12 cellular contexts compared by ENCODE assay signal in the genomic region with DNA sequence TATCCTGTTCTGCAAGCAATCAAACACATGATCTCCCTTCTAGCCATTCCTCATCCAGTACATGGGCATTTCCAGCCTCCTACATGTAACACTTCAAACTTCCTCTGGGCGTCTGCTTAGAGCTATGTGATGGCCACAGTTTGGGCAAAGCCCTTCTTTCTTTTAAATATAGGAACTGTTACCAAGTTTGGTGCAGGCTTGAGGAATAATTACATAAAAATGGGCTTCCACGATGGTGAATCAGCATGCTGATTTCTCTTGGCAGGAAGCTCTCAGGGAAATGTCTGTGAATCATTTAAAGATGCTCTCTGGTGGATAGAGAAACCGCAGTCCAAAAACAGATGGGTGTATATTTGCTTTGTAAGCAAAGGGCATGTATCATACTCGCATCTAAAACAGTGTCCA.
DNase-seq lines count a peak whose midpoint lies in the region; ATAC-seq and TF ChIP-seq lines count a peak whose summit lies in the region.
"Had no signal": no experiment of that assay in that cellular context is flagged by ENCODE, and none has a peak within 500 bp of the region (broad histone marks: within the 10 kb centered on the region; RNA-seq: fewer than 3 reads in every experiment).

No MANE protein-coding gene starts in this region.

- H3K9ac ChIP-seq in mesenchymal stem cell (ENCODE audit: low read length) = peak overlapping the region; percentile 42

- no peak overlapping the region for H3K4ac ChIP-seq in mesenchymal stem cell (ENCODE audit: low read depth in 1 of 2, low read length in 2 of 2)

- H3K27me3 ChIP-seq in BJ (ENCODE audit: control insufficient read depth, insufficient read depth, low read length) (no peaks in the 10 kb centered on the region), mesenchymal stem cell (ENCODE audit: control insufficient read depth in 1 of 2, insufficient read depth in 1 of 2, low read length in 2 of 2) (no peaks in the 10 kb centered on the region), heart right ventricle (peaks cover 0 to 26% (median 0%) of the 10 kb centered on the region in 7 donors), esophagus squamous epithelium (no peaks in the 10 kb centered on the region)
- H3K27me3 ChIP-seq: ascending aorta, hepatocyte had no signal

- POLR2A ChIA-PET in BJ (lab: Charles Lee) = interaction anchor here (0.6 kb wide), 1 partner anchor 99 kb away, joined by 3 read pairs; no protein-coding TSS in a partner anchor

- no peak for ATAC-seq in heart right ventricle

- H3K4me1 ChIP-seq in mesenchymal stem cell (ENCODE audit: control insufficient read depth, insufficient read depth, low read depth, low read length) (no peaks in the 10 kb centered on the region), heart right ventricle (peaks cover 0 to 4% (median 0%) of the 10 kb centered on the region in 9 donors), esophagus squamous epithelium (peaks cover 0 to 10% (median 3%) of the 10 kb centered on the region in 3 donors)
- H3K4me1 ChIP-seq: ascending aorta had no signal

- H2BK15ac ChIP-seq in mesenchymal stem cell (ENCODE audit: low read depth, poor library complexity, severe bottlenecking) = no peak overlapping the region

- H2AK5ac ChIP-seq in mesenchymal stem cell (ENCODE audit: low read length, severe bottlenecking) = no peak overlapping the region

- H3K23ac ChIP-seq in mesenchymal stem cell (ENCODE audit: low read length in 2 of 2) = no peak overlapping the region

- H4K91ac ChIP-seq in mesenchymal stem cell (ENCODE audit: low read length) = no peak overlapping the region

- intact Hi-C loops in heart right ventricle (cut with DNase I) = no loop called here
- intact Hi-C loops in esophagus squamous epithelium (cut with DNase I) = no loop called here
- intact Hi-C loops in cardiac septum (cut with DNase I) = no loop called here

- no peaks in the 10 kb centered on the region for H3K79me1 ChIP-seq in mesenchymal stem cell (replicated peaks; ENCODE audit: low read length, poor library complexity, severe bottlenecking)

- no peak overlapping the region for H2BK120ac ChIP-seq in mesenchymal stem cell (ENCODE audit: low read depth, low read length)

- no peak overlapping the region for H2BK5ac ChIP-seq in mesenchymal stem cell (ENCODE audit: low read depth, low read length, poor library complexity, severe bottlenecking)

- TF ChIP-seq CTCF in BJ (IDR thresholded peaks at IDR 0.05; ENCODE audit: insufficient read depth, low read depth, low read length) (peak; percentile 35), heart right ventricle (IDR thresholded peaks at IDR 0.05) (no peak), esophagus squamous epithelium (IDR thresholded peaks at IDR 0.05) (no peak)

- H4K8ac ChIP-seq in mesenchymal stem cell (ENCODE audit: low read length) = no peak overlapping the region

- no peak overlapping the region for H3K18ac ChIP-seq in mesenchymal stem cell (ENCODE audit: low read depth in 1 of 2, low read length in 2 of 2)

- TF ChIP-seq POLR2A in esophagus squamous epithelium (IDR thresholded peaks at IDR 0.05) = no peak

- H3K9me3 ChIP-seq in mesenchymal stem cell (ENCODE audit: control insufficient read depth, low read length) (no peaks in the 10 kb centered on the region), heart right ventricle (no peaks in the 10 kb centered on the region), esophagus squamous epithelium (no peaks in the 10 kb centered on the region)
- H3K9me3 ChIP-seq: ascending aorta had no signal

- no peak overlapping the region for H3K14ac ChIP-seq in mesenchymal stem cell (ENCODE audit: low read length in 2 of 2)

- H3K4me2 ChIP-seq in mesenchymal stem cell (ENCODE audit: low read length, poor library complexity, severe bottlenecking) = no peak overlapping the region
- H3K4me2 ChIP-seq: hepatocyte had no signal

- no peak overlapping the region for H3K4me3 ChIP-seq in BJ (ENCODE audit: low read depth, low read length)
- H3K4me3 ChIP-seq in mesenchymal stem cell (ENCODE audit: insufficient read depth in 1 of 2, low read depth in 1 of 2, low read length in 2 of 2) = peak overlapping the region in 1 of 2 experiments; percentile 9
- H3K4me3 ChIP-seq in heart right ventricle = no peak overlapping the region
- no peak overlapping the region for H3K4me3 ChIP-seq in esophagus squamous epithelium
- H3K4me3 ChIP-seq: ascending aorta, hepatocyte had no signal

- H2BK12ac ChIP-seq in mesenchymal stem cell (ENCODE audit: low read length in 2 of 2) = no peak overlapping the region

- CTCF ChIA-PET in BJ (lab: Yijun Ruan, JAX) = interaction anchor here (1.0 to 1.5 kb wide), 4 partner anchors 17 to 39 kb away, joined by 3 to 5 read pairs (median 4); no protein-coding TSS in a partner anchor

- H2AFZ ChIP-seq in mesenchymal stem cell (ENCODE audit: low read depth, low read length) = no peak overlapping the region
- H2AFZ ChIP-seq: hepatocyte had no signal

- 47% methylated on average over 4 of the region's 4 CpGs for WGBS in mesenchymal stem cell
- 34 to 50% methylated on average over 4 of the region's 4 CpGs for WGBS in heart right ventricle, 2 donors
- WGBS in esophagus squamous epithelium, 2 donors = 11 to 17% methylated on average over 4 of the region's 4 CpGs

- H3K27ac ChIP-seq in mesenchymal stem cell (ENCODE audit: low read length, poor library complexity, severe bottlenecking) = peak overlapping the region; percentile 68
- no peak overlapping the region for H3K27ac ChIP-seq in heart right ventricle
- peak overlapping the region in 1 of 4 donors; percentile 48 for H3K27ac ChIP-seq in esophagus squamous epithelium
- H3K27ac ChIP-seq: ascending aorta, hepatocyte had no signal

- H3K36me3 ChIP-seq in BJ (ENCODE audit: control insufficient read depth, insufficient read depth, low read length) (no peaks in the 10 kb centered on the region), mesenchymal stem cell (ENCODE audit: control insufficient read depth in 1 of 2, insufficient read depth in 2 of 2, low read depth in 1 of 2, low read length in 2 of 2) (no peaks in the 10 kb centered on the region), heart right ventricle (no peaks in the 10 kb centered on the region), esophagus squamous epithelium (no peaks in the 10 kb centered on the region)
- H3K36me3 ChIP-seq: ascending aorta had no signal

- DNase-seq in BJ (ENCODE audit: low read depth) (peak; percentile 89), Kasumi-1 (lab: John Stamatoyannopoulos, UW) (peak; percentile 29 to 33), brain pericyte (ENCODE audit: low read depth, low spot score) (peak; percentile 65), mesenchymal stem cell (no peak), heart right ventricle (no peak), esophagus squamous epithelium (lab: John Stamatoyannopoulos, UW) (no peak), NCI-H510A (lab: John Stamatoyannopoulos, UW) (no peak), cardiac septum (ENCODE audit: low spot score) (no peak)
- DNase-seq: activated CD4-positive, alpha-beta memory T cell treated with anti-CD3 and anti-CD28 coated beads for 36 hours; DMS79 had no signal

Comparison
In these comparisons a context has a peak if more than half of its experiments do, and no peak if none do; other contexts are left out.
1. DNase-seq: peak in BJ (single experiment), Kasumi-1 (2 of 2) and brain pericyte (single experiment); none in mesenchymal stem cell (single experiment), heart right ventricle (0 of 2), esophagus squamous epithelium (single experiment), NCI-H510A (single experiment) and cardiac septum (single experiment).